7 cellular contexts compared by ENCODE assay signal in genomic region chr1:1629430-1630190, GRCh38. TPM values are rescaled to one million over a fixed set of nuclear protein-coding genes. Genes with fewer than 3 reads are reported as not detected.
DNase-seq lines count a peak whose midpoint lies in the region; ATAC-seq and TF ChIP-seq lines count a peak whose summit lies in the region.

No MANE protein-coding gene starts in this region.

- intact Hi-C loops in OCI-LY7 (cut with micrococcal nuclease; ENCODE audit: unreplicated experiment) (no loop called here), transverse colon (cut with DNase I; ENCODE audit: low total_unique reads) (no loop called here)
- intact Hi-C loops in activated T-helper 2 cell treated with anti-CD3 and anti-CD28 coated beads, Interferon-gamma antibody, Interleukin-2, Interleukin-4, amounts not matched to agents 10 μg/mL and 5 μg/mL and 100 μg/mL, durations not matched to agents 14 hours and 24 hours and 36 hours (cut with micrococcal nuclease) = no loop called here

- H3K79me2 ChIP-seq in OCI-LY7 (ENCODE audit: insufficient read depth, low read depth, low read length) = no peaks in the 10 kb centered on the region

- peaks cover 4% of the 10 kb centered on the region for H3K27me3 Mint-ChIP-seq in activated T-helper 2 cell treated with anti-CD3 and anti-CD28 coated beads, Interferon-gamma antibody, Interleukin-2, Interleukin-4, amounts not matched to agents 10 μg/mL and 5 μg/mL and 100 μg/mL, durations not matched to agents 14 hours and 24 hours and 36 hours (ENCODE audit: low read depth)

- TF ChIP-seq EP300 in transverse colon (IDR thresholded peaks at IDR 0.05; ENCODE audit: low read depth) = no peak

- peak overlapping the region; percentile 62 for H3K4me2 ChIP-seq in OCI-LY7 (ENCODE audit: low read length)

- H3K4me3 ChIP-seq in OCI-LY7 (ENCODE audit: low read depth, low read length, poor library complexity, severe bottlenecking) (peak overlapping the region; percentile 66), mononuclear cell (ENCODE audit: low read length) (peak overlapping the region; percentile 35), transverse colon (peak overlapping the region in 2 of 4 donors; percentile 25 to 42)

- H3K9me3 ChIP-seq in OCI-LY7 (ENCODE audit: low read length) (no peaks in the 10 kb centered on the region), mononuclear cell (ENCODE audit: low read depth, low read length) (no peaks in the 10 kb centered on the region), transverse colon (no peaks in the 10 kb centered on the region)

- H3K9me3 Mint-ChIP-seq in activated T-helper 2 cell treated with anti-CD3 and anti-CD28 coated beads, Interferon-gamma antibody, Interleukin-2, Interleukin-4, amounts not matched to agents 10 μg/mL and 5 μg/mL and 100 μg/mL, durations not matched to agents 14 hours and 24 hours and 36 hours = no peaks in the 10 kb centered on the region

- H3K4me3 Mint-ChIP-seq in activated T-helper 2 cell treated with anti-CD3 and anti-CD28 coated beads, Interferon-gamma antibody, Interleukin-2, Interleukin-4, amounts not matched to agents 10 μg/mL and 5 μg/mL and 100 μg/mL, durations not matched to agents 14 hours and 24 hours and 36 hours (ENCODE audit: low read depth) = peak overlapping the region; percentile 58

- H2AFZ ChIP-seq in OCI-LY7 (ENCODE audit: low read length) = no peak overlapping the region

- no peaks in the 10 kb centered on the region for H3K36me3 ChIP-seq in OCI-LY7 (ENCODE audit: insufficient read depth, low read length)
- H3K36me3 ChIP-seq in transverse colon = no peaks in the 10 kb centered on the region

- 64% methylated on average over 39 of the region's 48 CpGs; no CpG with 5 or more reads in 1 of the 2 donors for WGBS in transverse colon (ENCODE audit: low coverage in 1 of 2), 2 donors

- POLR2A ChIA-PET in OCI-LY7 (lab: Charles Lee) = interaction anchor here (0.6 to 0.8 kb wide), 2 partner anchors 14 to 24 kb away, joined by 3 read pairs; partner anchors contain the start of gene MIB2

- CTCF ChIA-PET in OCI-LY7 (lab: Charles Lee; ENCODE audit: unreplicated experiment) = interaction anchor here (0.6 kb wide), 1 partner anchor 338 kb away, joined by 5 read pairs; no protein-coding TSS in a partner anchor

- no peak for TF ChIP-seq POLR2A in transverse colon (IDR thresholded peaks at IDR 0.05)

- peak; percentile 78 for DNase-seq in OCI-LY7 (ENCODE audit: low spot score)
- DNase-seq in activated T-helper 2 cell treated with anti-CD3 and anti-CD28 coated beads, Interferon-gamma antibody, Interleukin-2, Interleukin-4, amounts not matched to agents 10 μg/mL and 5 μg/mL and 100 μg/mL, durations not matched to agents 14 hours and 24 hours and 36 hours (ENCODE audit: low spot score) = no peak
- DNase-seq in transverse colon = peak; percentile 59
- no peak for DNase-seq in NCI-H748 (lab: John Stamatoyannopoulos, UW; ENCODE audit: unreplicated experiment)
- no peak for DNase-seq in UCSD-AML1 (lab: John Stamatoyannopoulos, UW; ENCODE audit: unreplicated experiment)

- in situ Hi-C loops in transverse colon (cut with MboI; ENCODE audit: low pct_ligation_motif_present in 1 of 4, low pct_unique_long_range_greater_than_20kb in 1 of 4, low sequenced_read_pairs in 3 of 4) = no loop called here

- peak overlapping the region; percentile 71 for H3K27ac Mint-ChIP-seq in activated T-helper 2 cell treated with anti-CD3 and anti-CD28 coated beads, Interferon-gamma antibody, Interleukin-2, Interleukin-4, amounts not matched to agents 10 μg/mL and 5 μg/mL and 100 μg/mL, durations not matched to agents 14 hours and 24 hours and 36 hours

- TF ChIP-seq CTCF in OCI-LY7 (conservative IDR thresholded peaks at IDR 0.05; ENCODE audit: low read length) (no peak), transverse colon (IDR thresholded peaks at IDR 0.05) (no peak)

- ATAC-seq in HG03342 (IDR thresholded peaks at IDR 0.05; ENCODE audit: unreplicated experiment) = no peak

- peaks cover 2% of the 10 kb centered on the region for H3K4me1 Mint-ChIP-seq in activated T-helper 2 cell treated with anti-CD3 and anti-CD28 coated beads, Interferon-gamma antibody, Interleukin-2, Interleukin-4, amounts not matched to agents 10 μg/mL and 5 μg/mL and 100 μg/mL, durations not matched to agents 14 hours and 24 hours and 36 hours (ENCODE audit: low read depth)

- BruUV-seq in OCI-LY7 (replicated peaks; lab: Mats Ljungman, UMichigan) = no TSS peak

- peaks cover 30% of the 10 kb centered on the region for H3K4me1 ChIP-seq in OCI-LY7 (ENCODE audit: insufficient read depth, low read length, poor library complexity, severe bottlenecking)
- H3K4me1 ChIP-seq in mononuclear cell (ENCODE audit: insufficient read depth, low read length) = peaks cover 5% of the 10 kb centered on the region
- peaks cover 6 to 29% (median 27%) of the 10 kb centered on the region in 4 donors for H3K4me1 ChIP-seq in transverse colon

- H3K27ac ChIP-seq in OCI-LY7 (ENCODE audit: low read depth, low read length, poor library complexity, severe bottlenecking) (peak overlapping the region; percentile 77), transverse colon (peak overlapping the region; percentile 63 to 85 (median 80))

- no peaks in the 10 kb centered on the region for H4K20me1 ChIP-seq in OCI-LY7 (ENCODE audit: insufficient read depth, low read length)

- no peaks in the 10 kb centered on the region for H3K9me2 ChIP-seq in OCI-LY7 (ENCODE audit: insufficient read depth, low read length)

- peaks cover 3% of the 10 kb centered on the region for H3K36me3 Mint-ChIP-seq in activated T-helper 2 cell treated with anti-CD3 and anti-CD28 coated beads, Interferon-gamma antibody, Interleukin-2, Interleukin-4, amounts not matched to agents 10 μg/mL and 5 μg/mL and 100 μg/mL, durations not matched to agents 14 hours and 24 hours and 36 hours (ENCODE audit: low read depth)

- H3K27me3 ChIP-seq in mononuclear cell (ENCODE audit: insufficient read depth, low read length) = peaks cover 3% of the 10 kb centered on the region
- H3K27me3 ChIP-seq in transverse colon = peaks cover 29% of the 10 kb centered on the region

RNA-seq across cellular contexts. Expression of gene MMP23B, which starts 2.4 kb away (rescaled TPM):
- 1.3 and 2.2 TPM in 2 replicates for total RNA-seq in OCI-LY7 (2014; rRNA removed; shearing (Covaris generic))
- total RNA-seq in OCI-LY7 (2022) = 7.6 and 8.7 TPM in 2 replicates
- total RNA-seq in activated T-helper 2 cell treated with anti-CD3 and anti-CD28 coated beads, Interferon-gamma antibody, Interleukin-2, Interleukin-4, amounts not matched to agents 10 μg/mL and 5 μg/mL and 100 μg/mL, durations not matched to agents 14 hours and 24 hours and 36 hours = 0.94 and 1.4 TPM in 2 replicates
- total RNA-seq in mononuclear cell = 1.3 TPM
- total RNA-seq in transverse colon = 10 to 100 TPM in 2 of 4 donors, 1 to 10 TPM in 2; 4.9 to 58.9 (median 9.9) TPM

RNA-seq across cellular contexts. Expression of gene MIB2, which starts 14.3 kb away (rescaled TPM):
- 46.4 and 64.9 TPM in 2 replicates for total RNA-seq in OCI-LY7 (2014; rRNA removed; shearing (Covaris generic))
- 54.0 and 55.3 TPM in 2 replicates for total RNA-seq in OCI-LY7 (2022)
- total RNA-seq in activated T-helper 2 cell treated with anti-CD3 and anti-CD28 coated beads, Interferon-gamma antibody, Interleukin-2, Interleukin-4, amounts not matched to agents 10 μg/mL and 5 μg/mL and 100 μg/mL, durations not matched to agents 14 hours and 24 hours and 36 hours = 30.2 and 32.7 TPM in 2 replicates
- 23.1 TPM for total RNA-seq in mononuclear cell
- 100 to 1,000 TPM in 3 of 4 donors, 10 to 100 TPM in 1; 94.2 to 346 (median 224) TPM for total RNA-seq in transverse colon

RNA-seq across cellular contexts. Expression of gene CDK11B, which starts 29.2 kb away (rescaled TPM):
- 21.6 and 24.0 TPM in 2 replicates for total RNA-seq in OCI-LY7 (2014; rRNA removed; shearing (Covaris generic))
- total RNA-seq in OCI-LY7 (2022) (44.2 and 51.5 TPM in 2 replicates), mononuclear cell (9.3 TPM), transverse colon (100 to 1,000 TPM in 1 of 4 donors, 10 to 100 TPM in 3; 28.4 to 183 (median 60.5) TPM)
- total RNA-seq in activated T-helper 2 cell treated with anti-CD3 and anti-CD28 coated beads, Interferon-gamma antibody, Interleukin-2, Interleukin-4, amounts not matched to agents 10 μg/mL and 5 μg/mL and 100 μg/mL, durations not matched to agents 14 hours and 24 hours and 36 hours = 32.1 and 32.4 TPM in 2 replicates

RNA-seq across cellular contexts. Expression of gene FNDC10, which starts 29.7 kb away (rescaled TPM):
- 2.7 and 3.1 TPM in 2 replicates for total RNA-seq in OCI-LY7 (2014; rRNA removed; shearing (Covaris generic))
- total RNA-seq in OCI-LY7 (2022) (1.3 and 2.7 TPM in 2 replicates), mononuclear cell (1.2 TPM), transverse colon (1 to 10 TPM; 1.5 to 4.6 (median 3.7) TPM)
- 10.4 and 11.8 TPM in 2 replicates for total RNA-seq in activated T-helper 2 cell treated with anti-CD3 and anti-CD28 coated beads, Interferon-gamma antibody, Interleukin-2, Interleukin-4, amounts not matched to agents 10 μg/mL and 5 μg/mL and 100 μg/mL, durations not matched to agents 14 hours and 24 hours and 36 hours

RNA-seq across cellular contexts. Expression of gene SSU72, which starts 54.9 kb away (rescaled TPM):
- 97.7 and 101 TPM in 2 replicates for total RNA-seq in OCI-LY7 (2014; rRNA removed; shearing (Covaris generic))
- total RNA-seq in OCI-LY7 (2022) = 141 and 149 TPM in 2 replicates
- 121 and 123 TPM in 2 replicates for total RNA-seq in activated T-helper 2 cell treated with anti-CD3 and anti-CD28 coated beads, Interferon-gamma antibody, Interleukin-2, Interleukin-4, amounts not matched to agents 10 μg/mL and 5 μg/mL and 100 μg/mL, durations not matched to agents 14 hours and 24 hours and 36 hours
- total RNA-seq in mononuclear cell = 47.9 TPM
- total RNA-seq in transverse colon = 100 to 1,000 TPM in 3 of 4 donors, 10 to 100 TPM in 1; 95.0 to 162 (median 136) TPM

Comparison
In these comparisons a context has a peak if more than half of its experiments do, and no peak if none do; other contexts are left out.
1. DNase-seq: peak in OCI-LY7 (single experiment) and transverse colon (single experiment); none in activated T-helper 2 cell treated with anti-CD3 and anti-CD28 coated beads, Interferon-gamma antibody, Interleukin-2, Interleukin-4, amounts not matched to agents 10 μg/mL and 5 μg/mL and 100 μg/mL, durations not matched to agents 14 hours and 24 hours and 36 hours (single experiment), NCI-H748 (single experiment) and UCSD-AML1 (single experiment).